ENCODE assay signal across 1 cellular context in the genomic region with DNA sequence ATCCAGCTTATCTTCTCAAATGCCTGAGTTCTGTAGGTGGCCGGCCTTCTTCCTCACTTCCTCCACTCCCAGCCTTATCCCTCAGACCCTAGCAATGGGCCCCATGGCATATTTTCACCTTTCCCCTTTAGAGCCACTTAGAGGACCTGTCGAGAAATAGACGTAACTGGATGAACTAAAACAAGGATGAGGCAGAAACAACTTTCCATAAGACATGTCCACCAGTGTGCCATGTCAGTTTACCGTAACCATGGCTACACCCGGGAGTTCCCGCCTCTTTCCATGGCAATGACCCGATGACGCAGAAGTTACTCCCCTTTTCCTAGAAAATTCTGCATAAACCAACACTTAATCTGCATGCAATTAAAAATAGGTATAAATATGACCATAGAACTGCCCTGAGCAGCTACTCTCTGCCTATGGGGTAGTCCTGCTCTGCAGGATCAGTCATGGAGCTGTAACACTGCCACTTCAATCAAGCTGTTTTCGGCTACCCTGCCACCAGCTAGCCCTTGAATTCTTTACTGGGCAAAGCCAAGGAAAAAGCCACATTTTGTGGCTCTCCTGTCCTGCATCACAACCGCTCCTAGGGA.
TF ChIP-seq lines count a peak whose summit lies in the region.

No MANE protein-coding gene starts in this region.

TF ChIP-seq in K562, 482 proteins besides CTCF, POLR2A, EP300 and RAD21 (continued from another document and continues in another):
- TF ChIP-seq MTA3 (IDR thresholded peaks at IDR 0.05; ENCODE audit: borderline replicate concordance) (0 out of 2 replicates have a peak, but pooled peaks have one; percentile 12), ZC3H11A (IDR thresholded peaks at IDR 0.05; ENCODE audit: low read depth, low read length) (no peak), ZFP91 (CRISPR knock-in tag; IDR thresholded peaks at IDR 0.05) (no peak), HEY1 (CRISPR knock-in tag; IDR thresholded peaks at IDR 0.05; ENCODE audit: borderline replicate concordance) (no peak), PBX2 (CRISPR knock-in tag; IDR thresholded peaks at IDR 0.05; ENCODE audit: low read depth) (no peak), PBX2 (tag; conservative IDR thresholded peaks at IDR 0.05; ENCODE audit: low read depth) (peak; percentile 60), JUNB (CRISPR knock-in tag; conservative IDR thresholded peaks at IDR 0.05) (no peak), SMARCA4 (IDR thresholded peaks at IDR 0.05) (0 out of 2 replicates have a peak, but pooled peaks have one; percentile 57), ZFP30 (CRISPR knock-in tag; IDR thresholded peaks at IDR 0.05; ENCODE audit: borderline replicate concordance) (no peak), ZNF695 (CRISPR knock-in tag; IDR thresholded peaks at IDR 0.05) (no peak), THAP7 (CRISPR knock-in tag; IDR thresholded peaks at IDR 0.05) (no peak), ZBTB40 (IDR thresholded peaks at IDR 0.05) (no peak), ZBTB40 (CRISPR knock-in tag; IDR thresholded peaks at IDR 0.05) (no peak), KAT8 (IDR thresholded peaks at IDR 0.05; ENCODE audit: low read depth) (no peak), JUN (IDR thresholded peaks at IDR 0.05; ENCODE audit: borderline replicate concordance, low read depth, low read length) (no peak), JUN (CRISPR knock-in tag; IDR thresholded peaks at IDR 0.05; ENCODE audit: borderline replicate concordance) (no peak), PTBP1 (IDR thresholded peaks at IDR 0.05; ENCODE audit: low read depth, low read length) (no peak), ETV1 (tag; conservative IDR thresholded peaks at IDR 0.05; ENCODE audit: low read depth) (no peak), U2AF2 (optimal IDR thresholded peaks at IDR 0.05; ENCODE audit: low read depth, low read length) (no peak), SRSF1 (IDR thresholded peaks at IDR 0.05; ENCODE audit: low read depth, low read length) (no peak), EZH2 (IDR thresholded peaks at IDR 0.05; ENCODE audit: borderline replicate concordance, low read depth, low read length) (no peak), HIVEP1 (CRISPR knock-in tag; IDR thresholded peaks at IDR 0.05) (no peak), ZNF133 (CRISPR knock-in tag; IDR thresholded peaks at IDR 0.05) (no peak), NELFE (IDR thresholded peaks at IDR 0.05; ENCODE audit: insufficient read depth, insufficient read length) (no peak), E2F3 (CRISPR knock-in tag; IDR thresholded peaks at IDR 0.05) (no peak), STAT5B (CRISPR knock-in tag; IDR thresholded peaks at IDR 0.05) (no peak), NCOR1 (IDR thresholded peaks at IDR 0.05) (no peak), RFX7 (CRISPR knock-in tag; IDR thresholded peaks at IDR 0.05) (no peak), ZFP36 (IDR thresholded peaks at IDR 0.05; ENCODE audit: low read depth, low read length, partially characterized antibody) (no peak), HCFC1 (IDR thresholded peaks at IDR 0.05; ENCODE audit: low read depth, low read length) (peak; percentile 1; the same call in 1 of the 2 replicates), U2AF1 (optimal IDR thresholded peaks at IDR 0.05; ENCODE audit: low read depth, low read length) (no peak), FOXA3 (CRISPR knock-in tag; conservative IDR thresholded peaks at IDR 0.05 in 1 of 2, IDR thresholded peaks at IDR 0.05 in 1 of 2) (peak in 1 of 2 experiments; percentile 63; a peak in 2 of 4 replicates), ZNF830 (CRISPR knock-in tag; IDR thresholded peaks at IDR 0.05) (no peak), PTTG1 (tag; IDR thresholded peaks at IDR 0.05; ENCODE audit: low read depth) (no peak)
- TF ChIP-seq, protein P1, sequence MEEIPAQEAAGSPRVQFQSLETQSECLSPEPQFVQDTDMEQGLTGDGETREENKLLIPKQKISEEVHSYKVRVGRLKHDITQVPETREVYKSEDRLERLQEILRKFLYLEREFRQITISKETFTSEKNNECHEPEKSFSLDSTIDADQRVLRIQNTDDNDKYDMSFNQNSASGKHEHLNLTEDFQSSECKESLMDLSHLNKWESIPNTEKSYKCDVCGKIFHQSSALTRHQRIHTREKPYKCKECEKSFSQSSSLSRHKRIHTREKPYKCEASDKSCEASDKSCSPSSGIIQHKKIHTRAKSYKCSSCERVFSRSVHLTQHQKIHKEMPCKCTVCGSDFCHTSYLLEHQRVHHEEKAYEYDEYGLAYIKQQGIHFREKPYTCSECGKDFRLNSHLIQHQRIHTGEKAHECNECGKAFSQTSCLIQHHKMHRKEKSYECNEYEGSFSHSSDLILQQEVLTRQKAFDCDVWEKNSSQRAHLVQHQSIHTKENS (CRISPR knock-in tag; IDR thresholded peaks at IDR 0.05), result no peak
- TF ChIP-seq, protein P2, sequence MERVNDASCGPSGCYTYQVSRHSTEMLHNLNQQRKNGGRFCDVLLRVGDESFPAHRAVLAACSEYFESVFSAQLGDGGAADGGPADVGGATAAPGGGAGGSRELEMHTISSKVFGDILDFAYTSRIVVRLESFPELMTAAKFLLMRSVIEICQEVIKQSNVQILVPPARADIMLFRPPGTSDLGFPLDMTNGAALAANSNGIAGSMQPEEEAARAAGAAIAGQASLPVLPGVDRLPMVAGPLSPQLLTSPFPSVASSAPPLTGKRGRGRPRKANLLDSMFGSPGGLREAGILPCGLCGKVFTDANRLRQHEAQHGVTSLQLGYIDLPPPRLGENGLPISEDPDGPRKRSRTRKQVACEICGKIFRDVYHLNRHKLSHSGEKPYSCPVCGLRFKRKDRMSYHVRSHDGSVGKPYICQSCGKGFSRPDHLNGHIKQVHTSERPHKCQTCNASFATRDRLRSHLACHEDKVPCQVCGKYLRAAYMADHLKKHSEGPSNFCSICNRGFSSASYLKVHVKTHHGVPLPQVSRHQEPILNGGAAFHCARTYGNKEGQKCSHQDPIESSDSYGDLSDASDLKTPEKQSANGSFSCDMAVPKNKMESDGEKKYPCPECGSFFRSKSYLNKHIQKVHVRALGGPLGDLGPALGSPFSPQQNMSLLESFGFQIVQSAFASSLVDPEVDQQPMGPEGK (CRISPR knock-in tag; IDR thresholded peaks at IDR 0.05; ENCODE audit: borderline replicate concordance), result no peak
- TF ChIP-seq, protein P3, sequence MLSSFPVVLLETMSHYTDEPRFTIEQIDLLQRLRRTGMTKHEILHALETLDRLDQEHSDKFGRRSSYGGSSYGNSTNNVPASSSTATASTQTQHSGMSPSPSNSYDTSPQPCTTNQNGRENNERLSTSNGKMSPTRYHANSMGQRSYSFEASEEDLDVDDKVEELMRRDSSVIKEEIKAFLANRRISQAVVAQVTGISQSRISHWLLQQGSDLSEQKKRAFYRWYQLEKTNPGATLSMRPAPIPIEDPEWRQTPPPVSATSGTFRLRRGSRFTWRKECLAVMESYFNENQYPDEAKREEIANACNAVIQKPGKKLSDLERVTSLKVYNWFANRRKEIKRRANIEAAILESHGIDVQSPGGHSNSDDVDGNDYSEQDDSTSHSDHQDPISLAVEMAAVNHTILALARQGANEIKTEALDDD (IDR thresholded peaks at IDR 0.05), result 0 out of 2 replicates have a peak, but pooled peaks have one; percentile 13
